Comparison of ENCODE assay signal across 25 cellular contexts in genomic region chr18:46732201-46732600, GRCh38. TPM values are rescaled to one million over a fixed set of nuclear protein-coding genes. Genes with fewer than 3 reads are reported as not detected.
"Had no signal": no experiment of that assay in that cellular context is flagged by ENCODE, and none has a peak within 500 bp of the region (broad histone marks: within the 10 kb centered on the region; RNA-seq: fewer than 3 reads in every experiment).

No MANE protein-coding gene starts in this region.

- H3K9me3 ChIP-seq: SJSA1 had no signal

- ATAC-seq: HepG2 had no signal

- H3K4me1 ChIP-seq: SJSA1 had no signal

- H3K27ac ChIP-seq: SJSA1, SK-N-MC had no signal

- H3K36me3 ChIP-seq: MG63, SJSA1 had no signal

- H3K27me3 ChIP-seq: MG63, SJSA1 had no signal

- DNase-seq: IMR-90, Karpas-422, KG1, MG63, NCI-H1092, NCI-H1105 treated with DMSO at 0.1 percent for 48 hours, NCI-H1417 treated with DMSO at 0.1 percent for 48 hours, NCI-H146, NCI-H1694 treated with DMSO at 0.1 percent for 48 hours, NCI-H2029, NCI-H2081 treated with DMSO at 0.1 percent for 48 hours, NCI-H2171, NCI-H226, NCI-H446, NCI-H510A, NCI-H524 treated with DMSO at 0.1 percent for 48 hours, NCI-H69, NCI-H774, Right ventricle myocardium superior, RPMI8226, SIG-M5 had no signal

- H3K4me3 ChIP-seq: MG63, SJSA1, SK-N-MC had no signal

RNA-seq across cellular contexts. Expression of gene ST8SIA5, which starts 24.7 kb away (rescaled TPM):
- total RNA-seq: HT1080, IMR-90, SJSA1 had no signal
